ENCODE assay signal across 1 cellular context in genomic region chr19:49469828-49470614, GRCh38.
TF ChIP-seq lines count a peak whose summit lies in the region.

No MANE protein-coding gene starts in this region.

TF ChIP-seq in HepG2, 621 proteins besides CTCF, POLR2A, EP300 and RAD21:
- TF ChIP-seq TEAD2 (CRISPR knock-in tag; IDR thresholded peaks at IDR 0.05), result no peak
- TF ChIP-seq ZBTB20 (CRISPR knock-in tag; IDR thresholded peaks at IDR 0.05; ENCODE audit: borderline replicate concordance, low read depth), result no peak
- TF ChIP-seq CCAR2 (optimal IDR thresholded peaks at IDR 0.05; ENCODE audit: low read depth, low read length), result no peak
- no peak for TF ChIP-seq PHF5A (CRISPR knock-in tag; IDR thresholded peaks at IDR 0.05; ENCODE audit: low read depth, unreplicated experiment)
- no peak for TF ChIP-seq ZNF674 (CRISPR knock-in tag; IDR thresholded peaks at IDR 0.05; ENCODE audit: low read depth)
- TF ChIP-seq AGO2 (optimal IDR thresholded peaks at IDR 0.05; ENCODE audit: low read depth, low read length), result peak; percentile 33
- TF ChIP-seq IRF9 (CRISPR knock-in tag; IDR thresholded peaks at IDR 0.05; ENCODE audit: borderline replicate concordance), result no peak
- no peak for TF ChIP-seq PHF8 (CRISPR knock-in tag; IDR thresholded peaks at IDR 0.05)
- TF ChIP-seq STAG1 (CRISPR knock-in tag; IDR thresholded peaks at IDR 0.05), result 0 out of 2 replicates have a peak, but pooled peaks have one; percentile 9
- no peak for TF ChIP-seq ZNF672 (CRISPR knock-in tag; IDR thresholded peaks at IDR 0.05)
TF ChIP-seq in HepG2: peak in this region for 2.
